In the genomic region with DNA sequence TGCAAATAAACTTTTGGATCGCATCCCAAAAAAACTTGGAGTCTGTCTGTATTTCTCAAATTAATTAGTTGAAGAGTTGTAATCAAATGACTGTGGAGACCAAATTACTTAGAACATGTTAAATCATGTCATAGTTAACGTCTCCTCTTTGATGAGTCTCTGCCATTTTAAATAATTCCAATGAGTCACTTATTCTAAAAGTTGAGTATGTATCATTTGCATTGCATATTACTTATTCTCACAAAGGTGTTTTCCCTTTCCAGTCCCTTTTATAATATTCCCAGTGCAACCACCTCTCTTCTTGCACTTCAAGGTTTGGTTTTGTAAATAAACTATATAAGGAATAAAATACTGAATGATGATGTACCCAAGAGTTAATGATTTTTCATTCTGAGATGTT, we compare ENCODE assay signal across 30 cellular contexts. TPM values are rescaled to one million over a fixed set of nuclear protein-coding genes. Genes with fewer than 3 reads are reported as not detected.
DNase-seq lines count a peak whose midpoint lies in the region; ATAC-seq and TF ChIP-seq lines count a peak whose summit lies in the region.
"Had no signal": no experiment of that assay in that cellular context is flagged by ENCODE, and none has a peak within 500 bp of the region (broad histone marks: within the 10 kb centered on the region; RNA-seq: fewer than 3 reads in every experiment).

No MANE protein-coding gene starts in this region.

- no peaks in the 10 kb centered on the region for H3K27me3 Mint-ChIP-seq in MCF 10A (ENCODE audit: insufficient read depth, unreplicated experiment)
- no peaks in the 10 kb centered on the region for H3K27me3 Mint-ChIP-seq in activated naive CD8-positive, alpha-beta T cell treated with anti-CD3 and anti-CD28 coated beads, Interleukin-2, amount 50 U/mL, for 24 hours
- H3K27me3 Mint-ChIP-seq: activated naive CD8-positive, alpha-beta T cell treated with anti-CD3 and anti-CD28 coated beads, Interleukin-2, amount 10 ng/mL, durations not matched to agents 7 days and 5 days had no signal

- no peak overlapping the region for H3K4me3 Mint-ChIP-seq in MCF 10A (ENCODE audit: unreplicated experiment)
- H3K4me3 Mint-ChIP-seq in activated naive CD8-positive, alpha-beta T cell treated with anti-CD3 and anti-CD28 coated beads, Interleukin-2, amount 50 U/mL, for 24 hours: peak overlapping the region; percentile 35
- H3K4me3 Mint-ChIP-seq: immature natural killer cell, nephron progenitor cell, WTC11 had no signal

- no peak for DNase-seq in activated CD4-positive, CD25-positive, alpha-beta regulatory T cell treated with anti-CD3 and anti-CD28 coated beads, Interleukin-2, amount 50 U/mL, for 72 hours
- DNase-seq in mammary epithelial cell (peak; percentile 56), MCF 10A (ENCODE audit: unreplicated experiment) (no peak), ovary (no peak)
- no peak for DNase-seq in activated naive CD8-positive, alpha-beta T cell treated with anti-CD3 and anti-CD28 coated beads, Interleukin-2, amount 50 U/mL, for 24 hours
- no peak for DNase-seq in stimulated activated CD4-positive, alpha-beta T cell treated with anti-CD3 and anti-CD28 coated beads, Interleukin-2, amount 100 ng/mL, for 24 hours
- no peak for DNase-seq in NK-92 treated with Interleukin-12 subunit alpha and Interleukin-12 subunit beta, amount 100 ng/mL, for 24 hours (lab: John Stamatoyannopoulos, UW)
- DNase-seq: 8988T; activated CD8-positive, alpha-beta memory T cell treated with anti-CD3 and anti-CD28 coated beads for 24 hours; activated naive CD8-positive, alpha-beta T cell treated with anti-CD3 and anti-CD28 coated beads, Interleukin-2, amount 10 ng/mL, durations not matched to agents 7 days and 5 days; C1 segment of cervical spinal cord; Calu3; DMS79; effector CD4-positive, alpha-beta T cell; H7; immature natural killer cell; left colon; NCI-H1930; NCI-H2227 treated with DMSO at 0.1 percent for 48 hours; NCI-H774; nephron progenitor cell; RPMI8226; stimulated activated naive CD4-positive, alpha-beta T cell; T-helper 1 cell; testis had no signal

- no peak overlapping the region for H3K27ac Mint-ChIP-seq in MCF 10A (ENCODE audit: low read depth, unreplicated experiment)
- peak overlapping the region; percentile 88 for H3K27ac Mint-ChIP-seq in activated naive CD8-positive, alpha-beta T cell treated with anti-CD3 and anti-CD28 coated beads, Interleukin-2, amount 50 U/mL, for 24 hours
- H3K27ac Mint-ChIP-seq: immature natural killer cell, nephron progenitor cell, WTC11 had no signal

- no peak for TF ChIP-seq EP300 in ovary (IDR thresholded peaks at IDR 0.05)

- dilution Hi-C loops in mammary epithelial cell (cut with HindIII; ENCODE audit: low sequenced_read_pairs): no loop called here

- POLR2A ChIA-PET in MCF 10A (lab: Yijun Ruan, JAX): interaction anchor here (1.5 kb wide), 1 partner anchor 81 kb away, joined by 5 read pairs; no protein-coding TSS in a partner anchor

- no peaks in the 10 kb centered on the region for H3K36me3 ChIP-seq in mammary epithelial cell (ENCODE audit: insufficient read depth, low read length)
- no peaks in the 10 kb centered on the region for H3K36me3 ChIP-seq in ovary
- H3K36me3 ChIP-seq: ascending aorta, cardiac muscle cell had no signal

- H3K4me1 ChIP-seq in mammary epithelial cell (ENCODE audit: insufficient read depth, low read length) (peaks cover 16% of the 10 kb centered on the region), ovary (ENCODE audit: insufficient read depth) (no peaks in the 10 kb centered on the region)
- H3K4me1 ChIP-seq: testis had no signal

- intact Hi-C loops in mammary epithelial cell (cut with micrococcal nuclease) (no loop called here), MCF 10A (cut with micrococcal nuclease) (no loop called here), ovary (cut with DNase I) (loop anchor here in 1 of 4 donors (1.0 kb wide), 1 partner anchor 10 kb away; no protein-coding TSS in a partner anchor)

- peak; percentile 89 to 91 for ATAC-seq in activated CD4-positive, CD25-positive, alpha-beta regulatory T cell treated with anti-CD3 and anti-CD28 coated beads, Interleukin-2, amount 50 U/mL, for 24 hours
- ATAC-seq in activated naive CD8-positive, alpha-beta T cell treated with anti-CD3 and anti-CD28 coated beads, Interleukin-2, amount 50 U/mL, for 24 hours: peak; percentile 87
- ATAC-seq: WTC11 had no signal

- no peak overlapping the region for H2AFZ ChIP-seq in mammary epithelial cell (ENCODE audit: low read depth, low read length)

- no TSS peak for BruUV-seq in mammary epithelial cell (replicated peaks; lab: Mats Ljungman, UMichigan)
- no TSS peak for BruUV-seq in MCF 10A (replicated peaks; lab: Mats Ljungman, UMichigan)

- WGBS in mammary epithelial cell (ENCODE audit: low coverage, missing lambda C conversion rate): 50% methylated on average over 2 of the region's 2 CpGs
- WGBS in ovary, 3 donors: 82 to 89% (median 88%) methylated on average over 2 of the region's 2 CpGs

- H3K27me3 ChIP-seq in mammary epithelial cell (ENCODE audit: insufficient read depth, low read length): no peaks in the 10 kb centered on the region
- H3K27me3 ChIP-seq in ovary: no peaks in the 10 kb centered on the region
- H3K27me3 ChIP-seq: ascending aorta, testis had no signal

- no peaks in the 10 kb centered on the region for H4K20me1 ChIP-seq in mammary epithelial cell (ENCODE audit: insufficient read depth, low read length)

- no peak for TF ChIP-seq POLR2A in ovary (IDR thresholded peaks at IDR 0.05)

- no peaks in the 10 kb centered on the region for H3K9me3 ChIP-seq in mammary epithelial cell (replicated peaks; ENCODE audit: insufficient read depth, low read length)
- no peaks in the 10 kb centered on the region for H3K9me3 ChIP-seq in ovary
- H3K9me3 ChIP-seq: ascending aorta, testis had no signal

- TF ChIP-seq CTCF in mammary epithelial cell (conservative IDR thresholded peaks at IDR 0.05 in 1 of 2, IDR thresholded peaks at IDR 0.05 in 1 of 2; ENCODE audit: extremely low read depth in 1 of 2, insufficient read depth in 1 of 2, low read depth in 1 of 2, low read length in 2 of 2): no peak
- TF ChIP-seq CTCF in MCF 10A (IDR thresholded peaks at IDR 0.05; ENCODE audit: unreplicated experiment): no peak
- TF ChIP-seq CTCF in ovary (IDR thresholded peaks at IDR 0.05): no peak

- in situ Hi-C loops in mammary epithelial cell (cut with MboI; ENCODE audit: low sequenced_read_pairs in 2 of 2): no loop called here

- H3K4me2 ChIP-seq in mammary epithelial cell (ENCODE audit: insufficient read depth, low read depth, low read length): peak overlapping the region; percentile 32

- H3K4me1 Mint-ChIP-seq in MCF 10A (ENCODE audit: insufficient read depth, unreplicated experiment): peaks cover 15% of the 10 kb centered on the region
- H3K4me1 Mint-ChIP-seq in activated naive CD8-positive, alpha-beta T cell treated with anti-CD3 and anti-CD28 coated beads, Interleukin-2, amount 50 U/mL, for 24 hours: peaks cover 83% of the 10 kb centered on the region
- H3K4me1 Mint-ChIP-seq: WTC11 had no signal

- H3K9ac ChIP-seq in mammary epithelial cell (ENCODE audit: insufficient read depth, low read length): no peak overlapping the region

- no peaks in the 10 kb centered on the region for H3K79me2 ChIP-seq in mammary epithelial cell (ENCODE audit: insufficient read depth, low read length)

- CTCF ChIA-PET in mammary epithelial cell (lab: Charles Lee; ENCODE audit: low non-redundant PET) (no interaction called here), MCF 10A (lab: Yijun Ruan, JAX) (interaction anchor here (0.7 kb wide), 1 partner anchor 69 kb away, joined by 3 read pairs; no protein-coding TSS in a partner anchor)

- H3K4me3 ChIP-seq in mammary epithelial cell (replicated peaks in 1 of 3; ENCODE audit: insufficient read depth in 1 of 3, low read depth in 2 of 3, low read length in 3 of 3): no peak overlapping the region
- H3K4me3 ChIP-seq in ovary: no peak overlapping the region
- H3K4me3 ChIP-seq: ascending aorta, cardiac muscle cell, testis had no signal

- H3K27ac ChIP-seq in mammary epithelial cell (ENCODE audit: insufficient read depth, low read depth, low read length) (no peak overlapping the region), ovary (no peak overlapping the region)
- H3K27ac ChIP-seq: ascending aorta, cardiac muscle cell, epithelial cell of prostate, testis had no signal

- H3K36me3 Mint-ChIP-seq in MCF 10A (ENCODE audit: insufficient read depth, unreplicated experiment): no peaks in the 10 kb centered on the region
- peaks cover 7% of the 10 kb centered on the region for H3K36me3 Mint-ChIP-seq in activated naive CD8-positive, alpha-beta T cell treated with anti-CD3 and anti-CD28 coated beads, Interleukin-2, amount 50 U/mL, for 24 hours (ENCODE audit: low read depth)
- H3K36me3 Mint-ChIP-seq: WTC11 had no signal

- H3K9me3 Mint-ChIP-seq in MCF 10A (ENCODE audit: unreplicated experiment): no peaks in the 10 kb centered on the region
- peaks cover 3% of the 10 kb centered on the region for H3K9me3 Mint-ChIP-seq in activated naive CD8-positive, alpha-beta T cell treated with anti-CD3 and anti-CD28 coated beads, Interleukin-2, amount 50 U/mL, for 24 hours
- H3K9me3 Mint-ChIP-seq: immature natural killer cell, nephron progenitor cell had no signal

RNA-seq across cellular contexts. Expression of a gene that starts 36.0 kb away (rescaled TPM):
- 100 to 1,000 TPM; 107 to 188 TPM for total RNA-seq in mammary epithelial cell
- 69.5 TPM for polyA plus RNA-seq in mammary epithelial cell
- polyA minus RNA-seq in mammary epithelial cell: 363 TPM
- total RNA-seq in MCF 10A (2022): 114 and 139 TPM in 2 replicates
- 100 to 1,000 TPM; 117 to 152 (median 127) TPM for total RNA-seq in ovary
- polyA plus RNA-seq in ovary: 10 to 100 TPM; 39.7 to 66.1 TPM
